Comparison of ENCODE assay signal across 1 cellular context in the genomic region with DNA sequence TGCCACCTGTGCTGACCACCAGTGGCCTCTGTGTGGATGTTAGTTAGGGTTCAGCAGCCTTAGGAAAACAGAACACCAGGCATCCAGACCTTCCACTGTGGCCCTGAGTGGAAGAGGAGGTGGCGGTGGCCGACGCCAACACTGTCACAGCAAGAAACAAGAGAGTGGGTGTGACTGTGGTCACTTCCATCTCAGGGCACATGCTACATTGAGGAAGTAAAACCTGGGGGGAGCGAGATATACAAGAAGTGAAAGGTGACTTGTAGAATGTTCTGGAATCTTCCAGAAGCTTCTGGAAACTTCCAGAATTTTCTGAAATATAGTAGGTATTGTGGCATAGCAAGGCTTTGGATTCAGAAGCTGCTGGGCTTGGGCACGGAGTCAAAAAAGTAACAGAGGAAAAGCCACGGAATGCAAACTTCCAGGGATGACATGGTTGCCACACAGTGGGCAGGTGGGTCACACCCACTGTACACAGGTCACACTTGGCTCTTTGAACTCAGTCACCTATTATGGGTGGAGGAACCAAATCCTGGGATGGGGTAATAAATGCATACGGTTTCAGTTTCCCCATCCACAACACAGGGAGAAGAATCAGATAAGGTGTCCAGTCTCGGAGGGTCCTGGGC.
TF ChIP-seq lines count a peak whose summit lies in the region.

No MANE protein-coding gene starts in this region.

TF ChIP-seq in GM12878, 131 proteins besides CTCF, POLR2A, EP300 and RAD21 (continued from another document and continues in another):
- TF ChIP-seq, protein P1, sequence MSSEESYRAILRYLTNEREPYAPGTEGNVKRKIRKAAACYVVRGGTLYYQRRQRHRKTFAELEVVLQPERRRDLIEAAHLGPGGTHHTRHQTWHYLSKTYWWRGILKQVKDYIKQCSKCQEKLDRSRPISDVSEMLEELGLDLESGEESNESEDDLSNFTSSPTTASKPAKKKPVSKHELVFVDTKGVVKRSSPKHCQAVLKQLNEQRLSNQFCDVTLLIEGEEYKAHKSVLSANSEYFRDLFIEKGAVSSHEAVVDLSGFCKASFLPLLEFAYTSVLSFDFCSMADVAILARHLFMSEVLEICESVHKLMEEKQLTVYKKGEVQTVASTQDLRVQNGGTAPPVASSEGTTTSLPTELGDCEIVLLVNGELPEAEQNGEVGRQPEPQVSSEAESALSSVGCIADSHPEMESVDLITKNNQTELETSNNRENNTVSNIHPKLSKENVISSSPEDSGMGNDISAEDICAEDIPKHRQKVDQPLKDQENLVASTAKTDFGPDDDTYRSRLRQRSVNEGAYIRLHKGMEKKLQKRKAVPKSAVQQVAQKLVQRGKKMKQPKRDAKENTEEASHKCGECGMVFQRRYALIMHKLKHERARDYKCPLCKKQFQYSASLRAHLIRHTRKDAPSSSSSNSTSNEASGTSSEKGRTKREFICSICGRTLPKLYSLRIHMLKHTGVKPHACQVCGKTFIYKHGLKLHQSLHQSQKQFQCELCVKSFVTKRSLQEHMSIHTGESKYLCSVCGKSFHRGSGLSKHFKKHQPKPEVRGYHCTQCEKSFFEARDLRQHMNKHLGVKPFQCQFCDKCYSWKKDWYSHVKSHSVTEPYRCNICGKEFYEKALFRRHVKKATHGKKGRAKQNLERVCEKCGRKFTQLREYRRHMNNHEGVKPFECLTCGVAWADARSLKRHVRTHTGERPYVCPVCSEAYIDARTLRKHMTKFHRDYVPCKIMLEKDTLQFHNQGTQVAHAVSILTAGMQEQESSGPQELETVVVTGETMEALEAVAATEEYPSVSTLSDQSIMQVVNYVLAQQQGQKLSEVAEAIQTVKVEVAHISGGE (CRISPR knock-in tag; IDR thresholded peaks at IDR 0.05): no peak
- TF ChIP-seq ZBED1 (IDR thresholded peaks at IDR 0.05; ENCODE audit: borderline replicate concordance): no peak
- no peak for TF ChIP-seq LARP7 (IDR thresholded peaks at IDR 0.05)
- TF ChIP-seq, protein P2, sequence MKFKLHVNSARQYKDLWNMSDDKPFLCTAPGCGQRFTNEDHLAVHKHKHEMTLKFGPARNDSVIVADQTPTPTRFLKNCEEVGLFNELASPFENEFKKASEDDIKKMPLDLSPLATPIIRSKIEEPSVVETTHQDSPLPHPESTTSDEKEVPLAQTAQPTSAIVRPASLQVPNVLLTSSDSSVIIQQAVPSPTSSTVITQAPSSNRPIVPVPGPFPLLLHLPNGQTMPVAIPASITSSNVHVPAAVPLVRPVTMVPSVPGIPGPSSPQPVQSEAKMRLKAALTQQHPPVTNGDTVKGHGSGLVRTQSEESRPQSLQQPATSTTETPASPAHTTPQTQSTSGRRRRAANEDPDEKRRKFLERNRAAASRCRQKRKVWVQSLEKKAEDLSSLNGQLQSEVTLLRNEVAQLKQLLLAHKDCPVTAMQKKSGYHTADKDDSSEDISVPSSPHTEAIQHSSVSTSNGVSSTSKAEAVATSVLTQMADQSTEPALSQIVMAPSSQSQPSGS (IDR thresholded peaks at IDR 0.05; ENCODE audit: low read length): no peak
- peak in 1 of 2 experiments; percentile 75; a peak in 1 of 4 replicates for TF ChIP-seq ETV6 (conservative IDR thresholded peaks at IDR 0.05 in 1 of 2, IDR thresholded peaks at IDR 0.05 in 1 of 2; ENCODE audit: borderline replicate concordance in 1 of 2, low read depth in 1 of 2)
- 0 out of 2 replicates have a peak, but pooled peaks have one; percentile 29 for TF ChIP-seq BCL11A (IDR thresholded peaks at IDR 0.05; ENCODE audit: low read depth, low read length)
- no peak for TF ChIP-seq HCFC1 (IDR thresholded peaks at IDR 0.05; ENCODE audit: low read length)
- peak; percentile 90 for TF ChIP-seq IKZF2 (IDR thresholded peaks at IDR 0.05)
- no peak for TF ChIP-seq ZNF274 (IDR thresholded peaks at IDR 0.05; ENCODE audit: insufficient read depth, insufficient read length)
- TF ChIP-seq POLR2AphosphoS2 (IDR thresholded peaks at IDR 0.05; ENCODE audit: low read depth, low read length): no peak
- TF ChIP-seq KAT2A (conservative IDR thresholded peaks at IDR 0.05; ENCODE audit: control insufficient read depth, low read depth, low read length): no peak
- TF ChIP-seq YY1 (IDR thresholded peaks at IDR 0.05; ENCODE audit: low read depth, low read length): 0 out of 2 replicates have a peak, but pooled peaks have one; percentile 32
- no peak for TF ChIP-seq TBL1XR1 (IDR thresholded peaks at IDR 0.05; ENCODE audit: low read depth, low read length)
- peak; percentile 91 for TF ChIP-seq IKZF1 (conservative IDR thresholded peaks at IDR 0.05)
- TF ChIP-seq CBX3 (IDR thresholded peaks at IDR 0.05; ENCODE audit: borderline replicate concordance, low read depth): no peak
- TF ChIP-seq, protein P3, sequence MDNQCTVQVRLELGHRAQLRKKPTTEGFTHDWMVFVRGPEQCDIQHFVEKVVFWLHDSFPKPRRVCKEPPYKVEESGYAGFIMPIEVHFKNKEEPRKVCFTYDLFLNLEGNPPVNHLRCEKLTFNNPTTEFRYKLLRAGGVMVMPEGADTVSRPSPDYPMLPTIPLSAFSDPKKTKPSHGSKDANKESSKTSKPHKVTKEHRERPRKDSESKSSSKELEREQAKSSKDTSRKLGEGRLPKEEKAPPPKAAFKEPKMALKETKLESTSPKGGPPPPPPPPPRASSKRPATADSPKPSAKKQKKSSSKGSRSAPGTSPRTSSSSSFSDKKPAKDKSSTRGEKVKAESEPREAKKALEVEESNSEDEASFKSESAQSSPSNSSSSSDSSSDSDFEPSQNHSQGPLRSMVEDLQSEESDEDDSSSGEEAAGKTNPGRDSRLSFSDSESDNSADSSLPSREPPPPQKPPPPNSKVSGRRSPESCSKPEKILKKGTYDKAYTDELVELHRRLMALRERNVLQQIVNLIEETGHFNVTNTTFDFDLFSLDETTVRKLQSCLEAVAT (IDR thresholded peaks at IDR 0.05): 0 out of 2 replicates have a peak, but pooled peaks have one; percentile 30
- no peak for TF ChIP-seq NRF1 (conservative IDR thresholded peaks at IDR 0.05; ENCODE audit: low read depth, low read length)
- no peak for TF ChIP-seq TCF12 (IDR thresholded peaks at IDR 0.05; ENCODE audit: low read depth, low read length)
- TF ChIP-seq, protein P4, sequence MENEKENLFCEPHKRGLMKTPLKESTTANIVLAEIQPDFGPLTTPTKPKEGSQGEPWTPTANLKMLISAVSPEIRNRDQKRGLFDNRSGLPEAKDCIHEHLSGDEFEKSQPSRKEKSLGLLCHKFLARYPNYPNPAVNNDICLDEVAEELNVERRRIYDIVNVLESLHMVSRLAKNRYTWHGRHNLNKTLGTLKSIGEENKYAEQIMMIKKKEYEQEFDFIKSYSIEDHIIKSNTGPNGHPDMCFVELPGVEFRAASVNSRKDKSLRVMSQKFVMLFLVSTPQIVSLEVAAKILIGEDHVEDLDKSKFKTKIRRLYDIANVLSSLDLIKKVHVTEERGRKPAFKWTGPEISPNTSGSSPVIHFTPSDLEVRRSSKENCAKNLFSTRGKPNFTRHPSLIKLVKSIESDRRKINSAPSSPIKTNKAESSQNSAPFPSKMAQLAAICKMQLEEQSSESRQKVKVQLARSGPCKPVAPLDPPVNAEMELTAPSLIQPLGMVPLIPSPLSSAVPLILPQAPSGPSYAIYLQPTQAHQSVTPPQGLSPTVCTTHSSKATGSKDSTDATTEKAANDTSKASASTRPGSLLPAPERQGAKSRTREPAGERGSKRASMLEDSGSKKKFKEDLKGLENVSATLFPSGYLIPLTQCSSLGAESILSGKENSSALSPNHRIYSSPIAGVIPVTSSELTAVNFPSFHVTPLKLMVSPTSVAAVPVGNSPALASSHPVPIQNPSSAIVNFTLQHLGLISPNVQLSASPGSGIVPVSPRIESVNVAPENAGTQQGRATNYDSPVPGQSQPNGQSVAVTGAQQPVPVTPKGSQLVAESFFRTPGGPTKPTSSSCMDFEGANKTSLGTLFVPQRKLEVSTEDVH (IDR thresholded peaks at IDR 0.05; ENCODE audit: low read depth, partially characterized antibody): no peak
- no peak for TF ChIP-seq SMAD1 (IDR thresholded peaks at IDR 0.05; ENCODE audit: low read depth, partially characterized antibody)
- no peak for TF ChIP-seq ATF7 (IDR thresholded peaks at IDR 0.05; ENCODE audit: low read depth)
- TF ChIP-seq, protein P5, sequence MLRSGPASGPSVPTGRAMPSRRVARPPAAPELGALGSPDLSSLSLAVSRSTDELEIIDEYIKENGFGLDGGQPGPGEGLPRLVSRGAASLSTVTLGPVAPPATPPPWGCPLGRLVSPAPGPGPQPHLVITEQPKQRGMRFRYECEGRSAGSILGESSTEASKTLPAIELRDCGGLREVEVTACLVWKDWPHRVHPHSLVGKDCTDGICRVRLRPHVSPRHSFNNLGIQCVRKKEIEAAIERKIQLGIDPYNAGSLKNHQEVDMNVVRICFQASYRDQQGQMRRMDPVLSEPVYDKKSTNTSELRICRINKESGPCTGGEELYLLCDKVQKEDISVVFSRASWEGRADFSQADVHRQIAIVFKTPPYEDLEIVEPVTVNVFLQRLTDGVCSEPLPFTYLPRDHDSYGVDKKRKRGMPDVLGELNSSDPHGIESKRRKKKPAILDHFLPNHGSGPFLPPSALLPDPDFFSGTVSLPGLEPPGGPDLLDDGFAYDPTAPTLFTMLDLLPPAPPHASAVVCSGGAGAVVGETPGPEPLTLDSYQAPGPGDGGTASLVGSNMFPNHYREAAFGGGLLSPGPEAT (IDR thresholded peaks at IDR 0.05; ENCODE audit: low read depth): peak; percentile 83
- 0 out of 2 replicates have a peak, but pooled peaks have one; percentile 65 for TF ChIP-seq CBFB (IDR thresholded peaks at IDR 0.05; ENCODE audit: low read depth)
- TF ChIP-seq, protein P6, sequence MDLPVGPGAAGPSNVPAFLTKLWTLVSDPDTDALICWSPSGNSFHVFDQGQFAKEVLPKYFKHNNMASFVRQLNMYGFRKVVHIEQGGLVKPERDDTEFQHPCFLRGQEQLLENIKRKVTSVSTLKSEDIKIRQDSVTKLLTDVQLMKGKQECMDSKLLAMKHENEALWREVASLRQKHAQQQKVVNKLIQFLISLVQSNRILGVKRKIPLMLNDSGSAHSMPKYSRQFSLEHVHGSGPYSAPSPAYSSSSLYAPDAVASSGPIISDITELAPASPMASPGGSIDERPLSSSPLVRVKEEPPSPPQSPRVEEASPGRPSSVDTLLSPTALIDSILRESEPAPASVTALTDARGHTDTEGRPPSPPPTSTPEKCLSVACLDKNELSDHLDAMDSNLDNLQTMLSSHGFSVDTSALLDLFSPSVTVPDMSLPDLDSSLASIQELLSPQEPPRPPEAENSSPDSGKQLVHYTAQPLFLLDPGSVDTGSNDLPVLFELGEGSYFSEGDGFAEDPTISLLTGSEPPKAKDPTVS (IDR thresholded peaks at IDR 0.05; ENCODE audit: low read depth, low read length): peak; percentile 100
- TF ChIP-seq BHLHE40 (IDR thresholded peaks at IDR 0.05; ENCODE audit: borderline replicate concordance in 1 of 2, low read depth in 2 of 2, low read length in 1 of 2): peak; percentile 91 to 92
- TF ChIP-seq, protein P7, sequence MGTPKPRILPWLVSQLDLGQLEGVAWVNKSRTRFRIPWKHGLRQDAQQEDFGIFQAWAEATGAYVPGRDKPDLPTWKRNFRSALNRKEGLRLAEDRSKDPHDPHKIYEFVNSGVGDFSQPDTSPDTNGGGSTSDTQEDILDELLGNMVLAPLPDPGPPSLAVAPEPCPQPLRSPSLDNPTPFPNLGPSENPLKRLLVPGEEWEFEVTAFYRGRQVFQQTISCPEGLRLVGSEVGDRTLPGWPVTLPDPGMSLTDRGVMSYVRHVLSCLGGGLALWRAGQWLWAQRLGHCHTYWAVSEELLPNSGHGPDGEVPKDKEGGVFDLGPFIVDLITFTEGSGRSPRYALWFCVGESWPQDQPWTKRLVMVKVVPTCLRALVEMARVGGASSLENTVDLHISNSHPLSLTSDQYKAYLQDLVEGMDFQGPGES (IDR thresholded peaks at IDR 0.05): no peak
- no peak for TF ChIP-seq JUND (IDR thresholded peaks at IDR 0.05; ENCODE audit: low read depth, low read length)
- TF ChIP-seq, protein P8, sequence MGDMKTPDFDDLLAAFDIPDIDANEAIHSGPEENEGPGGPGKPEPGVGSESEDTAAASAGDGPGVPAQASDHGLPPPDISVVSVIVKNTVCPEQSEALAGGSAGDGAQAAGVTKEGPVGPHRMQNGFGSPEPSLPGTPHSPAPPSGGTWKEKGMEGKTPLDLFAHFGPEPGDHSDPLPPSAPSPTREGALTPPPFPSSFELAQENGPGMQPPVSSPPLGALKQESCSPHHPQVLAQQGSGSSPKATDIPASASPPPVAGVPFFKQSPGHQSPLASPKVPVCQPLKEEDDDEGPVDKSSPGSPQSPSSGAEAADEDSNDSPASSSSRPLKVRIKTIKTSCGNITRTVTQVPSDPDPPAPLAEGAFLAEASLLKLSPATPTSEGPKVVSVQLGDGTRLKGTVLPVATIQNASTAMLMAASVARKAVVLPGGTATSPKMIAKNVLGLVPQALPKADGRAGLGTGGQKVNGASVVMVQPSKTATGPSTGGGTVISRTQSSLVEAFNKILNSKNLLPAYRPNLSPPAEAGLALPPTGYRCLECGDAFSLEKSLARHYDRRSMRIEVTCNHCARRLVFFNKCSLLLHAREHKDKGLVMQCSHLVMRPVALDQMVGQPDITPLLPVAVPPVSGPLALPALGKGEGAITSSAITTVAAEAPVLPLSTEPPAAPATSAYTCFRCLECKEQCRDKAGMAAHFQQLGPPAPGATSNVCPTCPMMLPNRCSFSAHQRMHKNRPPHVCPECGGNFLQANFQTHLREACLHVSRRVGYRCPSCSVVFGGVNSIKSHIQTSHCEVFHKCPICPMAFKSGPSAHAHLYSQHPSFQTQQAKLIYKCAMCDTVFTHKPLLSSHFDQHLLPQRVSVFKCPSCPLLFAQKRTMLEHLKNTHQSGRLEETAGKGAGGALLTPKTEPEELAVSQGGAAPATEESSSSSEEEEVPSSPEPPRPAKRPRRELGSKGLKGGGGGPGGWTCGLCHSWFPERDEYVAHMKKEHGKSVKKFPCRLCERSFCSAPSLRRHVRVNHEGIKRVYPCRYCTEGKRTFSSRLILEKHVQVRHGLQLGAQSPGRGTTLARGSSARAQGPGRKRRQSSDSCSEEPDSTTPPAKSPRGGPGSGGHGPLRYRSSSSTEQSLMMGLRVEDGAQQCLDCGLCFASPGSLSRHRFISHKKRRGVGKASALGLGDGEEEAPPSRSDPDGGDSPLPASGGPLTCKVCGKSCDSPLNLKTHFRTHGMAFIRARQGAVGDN (IDR thresholded peaks at IDR 0.05): peak; percentile 47; the same call in 1 of the 2 replicates
- TF ChIP-seq YBX1 (IDR thresholded peaks at IDR 0.05): no peak
- TF ChIP-seq ZNF217 (IDR thresholded peaks at IDR 0.05): no peak
- TF ChIP-seq EED (IDR thresholded peaks at IDR 0.05; ENCODE audit: low read depth): peak; percentile 83
- TF ChIP-seq POU2F2 (IDR thresholded peaks at IDR 0.05; ENCODE audit: borderline replicate concordance, low read depth, low read length): no peak
- no peak for TF ChIP-seq GATAD2B (conservative IDR thresholded peaks at IDR 0.05; ENCODE audit: low read depth)
- TF ChIP-seq, protein P9, sequence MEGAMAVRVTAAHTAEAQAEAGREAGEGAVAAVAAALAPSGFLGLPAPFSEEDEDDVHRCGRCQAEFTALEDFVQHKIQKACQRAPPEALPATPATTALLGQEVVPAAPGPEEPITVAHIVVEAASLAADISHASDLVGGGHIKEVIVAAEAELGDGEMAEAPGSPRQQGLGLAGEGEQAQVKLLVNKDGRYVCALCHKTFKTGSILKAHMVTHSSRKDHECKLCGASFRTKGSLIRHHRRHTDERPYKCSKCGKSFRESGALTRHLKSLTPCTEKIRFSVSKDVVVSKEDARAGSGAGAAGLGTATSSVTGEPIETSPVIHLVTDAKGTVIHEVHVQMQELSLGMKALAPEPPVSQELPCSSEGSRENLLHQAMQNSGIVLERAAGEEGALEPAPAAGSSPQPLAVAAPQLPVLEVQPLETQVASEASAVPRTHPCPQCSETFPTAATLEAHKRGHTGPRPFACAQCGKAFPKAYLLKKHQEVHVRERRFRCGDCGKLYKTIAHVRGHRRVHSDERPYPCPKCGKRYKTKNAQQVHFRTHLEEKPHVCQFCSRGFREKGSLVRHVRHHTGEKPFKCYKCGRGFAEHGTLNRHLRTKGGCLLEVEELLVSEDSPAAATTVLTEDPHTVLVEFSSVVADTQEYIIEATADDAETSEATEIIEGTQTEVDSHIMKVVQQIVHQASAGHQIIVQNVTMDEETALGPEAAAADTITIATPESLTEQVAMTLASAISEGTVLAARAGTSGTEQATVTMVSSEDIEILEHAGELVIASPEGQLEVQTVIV (IDR thresholded peaks at IDR 0.05; ENCODE audit: borderline replicate concordance, partially characterized antibody): no peak
- no peak for TF ChIP-seq RB1 (IDR thresholded peaks at IDR 0.05; ENCODE audit: borderline replicate concordance)
